Comparison of ENCODE assay signal across 1 cellular context in the genomic region with DNA sequence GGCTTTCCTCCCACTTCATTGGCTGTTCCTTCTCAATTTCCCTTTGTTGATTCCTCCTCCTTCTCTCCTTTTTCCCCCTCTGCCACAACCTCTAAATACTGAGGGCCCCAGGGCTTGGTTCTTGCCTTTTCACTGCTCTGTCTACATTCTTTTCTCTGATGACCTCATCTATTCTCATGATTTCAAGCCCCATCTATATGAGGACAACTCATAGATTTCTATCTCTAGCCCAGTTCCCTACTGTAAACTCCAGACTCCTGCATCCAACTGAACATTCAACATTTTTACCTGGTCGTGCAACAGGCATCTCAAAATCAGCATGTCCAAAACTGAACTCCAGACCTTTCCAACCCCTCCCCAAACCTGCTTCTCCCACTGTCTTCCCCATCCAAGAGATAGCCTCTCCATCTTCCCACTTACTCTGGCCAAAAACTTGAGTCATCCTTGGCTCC.
A peak's percentile ranks its signal among the peaks of the same experiment; 100 is the strongest.
TF ChIP-seq lines count a peak whose summit lies in the region.

No MANE protein-coding gene starts in this region.

TF ChIP-seq in K562, 482 proteins besides CTCF, POLR2A, EP300 and RAD21 (continued from another document and continues in another):
- TF ChIP-seq, protein P1, sequence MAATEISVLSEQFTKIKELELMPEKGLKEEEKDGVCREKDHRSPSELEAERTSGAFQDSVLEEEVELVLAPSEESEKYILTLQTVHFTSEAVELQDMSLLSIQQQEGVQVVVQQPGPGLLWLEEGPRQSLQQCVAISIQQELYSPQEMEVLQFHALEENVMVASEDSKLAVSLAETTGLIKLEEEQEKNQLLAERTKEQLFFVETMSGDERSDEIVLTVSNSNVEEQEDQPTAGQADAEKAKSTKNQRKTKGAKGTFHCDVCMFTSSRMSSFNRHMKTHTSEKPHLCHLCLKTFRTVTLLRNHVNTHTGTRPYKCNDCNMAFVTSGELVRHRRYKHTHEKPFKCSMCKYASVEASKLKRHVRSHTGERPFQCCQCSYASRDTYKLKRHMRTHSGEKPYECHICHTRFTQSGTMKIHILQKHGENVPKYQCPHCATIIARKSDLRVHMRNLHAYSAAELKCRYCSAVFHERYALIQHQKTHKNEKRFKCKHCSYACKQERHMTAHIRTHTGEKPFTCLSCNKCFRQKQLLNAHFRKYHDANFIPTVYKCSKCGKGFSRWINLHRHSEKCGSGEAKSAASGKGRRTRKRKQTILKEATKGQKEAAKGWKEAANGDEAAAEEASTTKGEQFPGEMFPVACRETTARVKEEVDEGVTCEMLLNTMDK (IDR thresholded peaks at IDR 0.05; ENCODE audit: borderline replicate concordance, insufficient read depth, low read depth, low read length, poor library complexity, severe bottlenecking), result no peak
- TF ChIP-seq NCOA4 (IDR thresholded peaks at IDR 0.05; ENCODE audit: partially characterized antibody) (no peak), MAFG (tag; conservative IDR thresholded peaks at IDR 0.05) (peak; percentile 6; the same call in 1 of the 2 replicates), ZNF263 (CRISPR knock-in tag; IDR thresholded peaks at IDR 0.05; ENCODE audit: borderline replicate concordance) (no peak), ZEB2 (IDR thresholded peaks at IDR 0.05) (0 out of 2 replicates have a peak, but pooled peaks have one; percentile 19), NR2F6 (CRISPR knock-in tag; IDR thresholded peaks at IDR 0.05) (no peak), ETV6 (IDR thresholded peaks at IDR 0.05; ENCODE audit: borderline replicate concordance in 1 of 2, low read depth in 2 of 2, low read length in 1 of 2) (no peak), ETV6 (CRISPR knock-in tag; IDR thresholded peaks at IDR 0.05; ENCODE audit: borderline replicate concordance) (no peak), RUNX1 (IDR thresholded peaks at IDR 0.05; ENCODE audit: low read depth) (no peak), HDAC1 (IDR thresholded peaks at IDR 0.05) (peak in 1 of 2 experiments; percentile 37; a peak in 1 of 4 replicates), JUND (IDR thresholded peaks at IDR 0.05; ENCODE audit: borderline replicate concordance, low read depth, low read length) (peak; percentile 88), JUND (tag; IDR thresholded peaks at IDR 0.05; ENCODE audit: borderline replicate concordance, low read depth, low read length) (peak; percentile 86), C11orf30 (IDR thresholded peaks at IDR 0.05; ENCODE audit: low read depth) (peak; percentile 21; the same call in 1 of the 2 replicates), MTA2 (IDR thresholded peaks at IDR 0.05; ENCODE audit: low read depth) (no peak), U2AF2 (optimal IDR thresholded peaks at IDR 0.05; ENCODE audit: low read depth, low read length) (no peak), SP1 (CRISPR knock-in tag; IDR thresholded peaks at IDR 0.05) (0 out of 2 replicates have a peak, but pooled peaks have one; percentile 37), ZNF212 (CRISPR knock-in tag; IDR thresholded peaks at IDR 0.05) (no peak), ADNP (tag; IDR thresholded peaks at IDR 0.05) (no peak), ZNF584 (CRISPR knock-in tag; IDR thresholded peaks at IDR 0.05; ENCODE audit: low read depth) (no peak), JUN (IDR thresholded peaks at IDR 0.05; ENCODE audit: borderline replicate concordance, low read depth, low read length) (peak; percentile 89), JUN (CRISPR knock-in tag; IDR thresholded peaks at IDR 0.05; ENCODE audit: borderline replicate concordance) (0 out of 2 replicates have a peak, but pooled peaks have one; percentile 55), MTA1 (IDR thresholded peaks at IDR 0.05; ENCODE audit: borderline replicate concordance) (peak; percentile 44; the same call in 1 of the 2 replicates), MEIS2 (IDR thresholded peaks at IDR 0.05; ENCODE audit: partially characterized antibody) (no peak), PRPF4 (IDR thresholded peaks at IDR 0.05; ENCODE audit: insufficient read depth, low read depth, low read length, poor library complexity, severe bottlenecking) (no peak), EZH2 (IDR thresholded peaks at IDR 0.05; ENCODE audit: borderline replicate concordance, low read depth, low read length) (no peak), CTBP1 (IDR thresholded peaks at IDR 0.05; ENCODE audit: borderline replicate concordance) (peak; percentile 30; the same call in 1 of the 2 replicates), MEF2A (IDR thresholded peaks at IDR 0.05; ENCODE audit: control insufficient read depth, low read depth, low read length) (no peak), POLR2AphosphoS5 (IDR thresholded peaks at IDR 0.05; ENCODE audit: control insufficient read depth, insufficient read depth, low read depth, low read length) (no peak), FUS (optimal IDR thresholded peaks at IDR 0.05; ENCODE audit: low read depth, low read length) (no peak), SOX6 (IDR thresholded peaks at IDR 0.05) (peak; percentile 37; the same call in 1 of the 2 replicates), SPI1 (IDR thresholded peaks at IDR 0.05; ENCODE audit: borderline replicate concordance, low read depth, low read length) (0 out of 2 replicates have a peak, but pooled peaks have one; percentile 13), GABPB2 (CRISPR knock-in tag; conservative IDR thresholded peaks at IDR 0.05) (no peak), NR1H2 (CRISPR knock-in tag; IDR thresholded peaks at IDR 0.05) (no peak), SMARCA4 (IDR thresholded peaks at IDR 0.05) (peak; percentile 82), ZNF408 (CRISPR knock-in tag; IDR thresholded peaks at IDR 0.05; ENCODE audit: low read depth) (no peak), SMARCC2 (IDR thresholded peaks at IDR 0.05; ENCODE audit: low read depth) (peak; percentile 75; the same call in 1 of the 2 replicates), HDAC2 (IDR thresholded peaks at IDR 0.05) (peak; percentile 39; the same call in 1 of the 2 replicates), ASH1L (IDR thresholded peaks at IDR 0.05; ENCODE audit: borderline replicate concordance, low read depth, partially characterized antibody) (no peak), RBM25 (IDR thresholded peaks at IDR 0.05; ENCODE audit: low read depth, low read length, severe bottlenecking) (no peak), XRCC4 (IDR thresholded peaks at IDR 0.05; ENCODE audit: extremely low read depth, insufficient read depth, insufficient read length) (no peak)
- TF ChIP-seq, protein P2, sequence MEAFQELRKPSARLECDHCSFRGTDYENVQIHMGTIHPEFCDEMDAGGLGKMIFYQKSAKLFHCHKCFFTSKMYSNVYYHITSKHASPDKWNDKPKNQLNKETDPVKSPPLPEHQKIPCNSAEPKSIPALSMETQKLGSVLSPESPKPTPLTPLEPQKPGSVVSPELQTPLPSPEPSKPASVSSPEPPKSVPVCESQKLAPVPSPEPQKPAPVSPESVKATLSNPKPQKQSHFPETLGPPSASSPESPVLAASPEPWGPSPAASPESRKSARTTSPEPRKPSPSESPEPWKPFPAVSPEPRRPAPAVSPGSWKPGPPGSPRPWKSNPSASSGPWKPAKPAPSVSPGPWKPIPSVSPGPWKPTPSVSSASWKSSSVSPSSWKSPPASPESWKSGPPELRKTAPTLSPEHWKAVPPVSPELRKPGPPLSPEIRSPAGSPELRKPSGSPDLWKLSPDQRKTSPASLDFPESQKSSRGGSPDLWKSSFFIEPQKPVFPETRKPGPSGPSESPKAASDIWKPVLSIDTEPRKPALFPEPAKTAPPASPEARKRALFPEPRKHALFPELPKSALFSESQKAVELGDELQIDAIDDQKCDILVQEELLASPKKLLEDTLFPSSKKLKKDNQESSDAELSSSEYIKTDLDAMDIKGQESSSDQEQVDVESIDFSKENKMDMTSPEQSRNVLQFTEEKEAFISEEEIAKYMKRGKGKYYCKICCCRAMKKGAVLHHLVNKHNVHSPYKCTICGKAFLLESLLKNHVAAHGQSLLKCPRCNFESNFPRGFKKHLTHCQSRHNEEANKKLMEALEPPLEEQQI (IDR thresholded peaks at IDR 0.05), result no peak
- TF ChIP-seq, protein P3, sequence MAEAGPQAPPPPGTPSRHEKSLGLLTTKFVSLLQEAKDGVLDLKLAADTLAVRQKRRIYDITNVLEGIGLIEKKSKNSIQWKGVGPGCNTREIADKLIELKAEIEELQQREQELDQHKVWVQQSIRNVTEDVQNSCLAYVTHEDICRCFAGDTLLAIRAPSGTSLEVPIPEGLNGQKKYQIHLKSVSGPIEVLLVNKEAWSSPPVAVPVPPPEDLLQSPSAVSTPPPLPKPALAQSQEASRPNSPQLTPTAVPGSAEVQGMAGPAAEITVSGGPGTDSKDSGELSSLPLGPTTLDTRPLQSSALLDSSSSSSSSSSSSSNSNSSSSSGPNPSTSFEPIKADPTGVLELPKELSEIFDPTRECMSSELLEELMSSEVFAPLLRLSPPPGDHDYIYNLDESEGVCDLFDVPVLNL (CRISPR knock-in tag; IDR thresholded peaks at IDR 0.05; ENCODE audit: low read depth), result no peak
- TF ChIP-seq, protein P4, sequence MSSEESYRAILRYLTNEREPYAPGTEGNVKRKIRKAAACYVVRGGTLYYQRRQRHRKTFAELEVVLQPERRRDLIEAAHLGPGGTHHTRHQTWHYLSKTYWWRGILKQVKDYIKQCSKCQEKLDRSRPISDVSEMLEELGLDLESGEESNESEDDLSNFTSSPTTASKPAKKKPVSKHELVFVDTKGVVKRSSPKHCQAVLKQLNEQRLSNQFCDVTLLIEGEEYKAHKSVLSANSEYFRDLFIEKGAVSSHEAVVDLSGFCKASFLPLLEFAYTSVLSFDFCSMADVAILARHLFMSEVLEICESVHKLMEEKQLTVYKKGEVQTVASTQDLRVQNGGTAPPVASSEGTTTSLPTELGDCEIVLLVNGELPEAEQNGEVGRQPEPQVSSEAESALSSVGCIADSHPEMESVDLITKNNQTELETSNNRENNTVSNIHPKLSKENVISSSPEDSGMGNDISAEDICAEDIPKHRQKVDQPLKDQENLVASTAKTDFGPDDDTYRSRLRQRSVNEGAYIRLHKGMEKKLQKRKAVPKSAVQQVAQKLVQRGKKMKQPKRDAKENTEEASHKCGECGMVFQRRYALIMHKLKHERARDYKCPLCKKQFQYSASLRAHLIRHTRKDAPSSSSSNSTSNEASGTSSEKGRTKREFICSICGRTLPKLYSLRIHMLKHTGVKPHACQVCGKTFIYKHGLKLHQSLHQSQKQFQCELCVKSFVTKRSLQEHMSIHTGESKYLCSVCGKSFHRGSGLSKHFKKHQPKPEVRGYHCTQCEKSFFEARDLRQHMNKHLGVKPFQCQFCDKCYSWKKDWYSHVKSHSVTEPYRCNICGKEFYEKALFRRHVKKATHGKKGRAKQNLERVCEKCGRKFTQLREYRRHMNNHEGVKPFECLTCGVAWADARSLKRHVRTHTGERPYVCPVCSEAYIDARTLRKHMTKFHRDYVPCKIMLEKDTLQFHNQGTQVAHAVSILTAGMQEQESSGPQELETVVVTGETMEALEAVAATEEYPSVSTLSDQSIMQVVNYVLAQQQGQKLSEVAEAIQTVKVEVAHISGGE (CRISPR knock-in tag; IDR thresholded peaks at IDR 0.05), result no peak
- TF ChIP-seq, protein P5, sequence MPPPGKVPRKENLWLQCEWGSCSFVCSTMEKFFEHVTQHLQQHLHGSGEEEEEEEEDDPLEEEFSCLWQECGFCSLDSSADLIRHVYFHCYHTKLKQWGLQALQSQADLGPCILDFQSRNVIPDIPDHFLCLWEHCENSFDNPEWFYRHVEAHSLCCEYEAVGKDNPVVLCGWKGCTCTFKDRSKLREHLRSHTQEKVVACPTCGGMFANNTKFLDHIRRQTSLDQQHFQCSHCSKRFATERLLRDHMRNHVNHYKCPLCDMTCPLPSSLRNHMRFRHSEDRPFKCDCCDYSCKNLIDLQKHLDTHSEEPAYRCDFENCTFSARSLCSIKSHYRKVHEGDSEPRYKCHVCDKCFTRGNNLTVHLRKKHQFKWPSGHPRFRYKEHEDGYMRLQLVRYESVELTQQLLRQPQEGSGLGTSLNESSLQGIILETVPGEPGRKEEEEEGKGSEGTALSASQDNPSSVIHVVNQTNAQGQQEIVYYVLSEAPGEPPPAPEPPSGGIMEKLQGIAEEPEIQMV (tag; conservative IDR thresholded peaks at IDR 0.05; ENCODE audit: low read depth), result peak; percentile 53; the same call in 1 of the 2 replicates
- TF ChIP-seq, protein P6, sequence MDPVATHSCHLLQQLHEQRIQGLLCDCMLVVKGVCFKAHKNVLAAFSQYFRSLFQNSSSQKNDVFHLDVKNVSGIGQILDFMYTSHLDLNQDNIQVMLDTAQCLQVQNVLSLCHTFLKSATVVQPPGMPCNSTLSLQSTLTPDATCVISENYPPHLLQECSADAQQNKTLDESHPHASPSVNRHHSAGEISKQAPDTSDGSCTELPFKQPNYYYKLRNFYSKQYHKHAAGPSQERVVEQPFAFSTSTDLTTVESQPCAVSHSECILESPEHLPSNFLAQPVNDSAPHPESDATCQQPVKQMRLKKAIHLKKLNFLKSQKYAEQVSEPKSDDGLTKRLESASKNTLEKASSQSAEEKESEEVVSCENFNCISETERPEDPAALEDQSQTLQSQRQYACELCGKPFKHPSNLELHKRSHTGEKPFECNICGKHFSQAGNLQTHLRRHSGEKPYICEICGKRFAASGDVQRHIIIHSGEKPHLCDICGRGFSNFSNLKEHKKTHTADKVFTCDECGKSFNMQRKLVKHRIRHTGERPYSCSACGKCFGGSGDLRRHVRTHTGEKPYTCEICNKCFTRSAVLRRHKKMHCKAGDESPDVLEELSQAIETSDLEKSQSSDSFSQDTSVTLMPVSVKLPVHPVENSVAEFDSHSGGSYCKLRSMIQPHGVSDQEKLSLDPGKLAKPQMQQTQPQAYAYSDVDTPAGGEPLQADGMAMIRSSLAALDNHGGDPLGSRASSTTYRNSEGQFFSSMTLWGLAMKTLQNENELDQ (CRISPR knock-in tag; IDR thresholded peaks at IDR 0.05; ENCODE audit: borderline replicate concordance), result no peak
- TF ChIP-seq, protein P7, sequence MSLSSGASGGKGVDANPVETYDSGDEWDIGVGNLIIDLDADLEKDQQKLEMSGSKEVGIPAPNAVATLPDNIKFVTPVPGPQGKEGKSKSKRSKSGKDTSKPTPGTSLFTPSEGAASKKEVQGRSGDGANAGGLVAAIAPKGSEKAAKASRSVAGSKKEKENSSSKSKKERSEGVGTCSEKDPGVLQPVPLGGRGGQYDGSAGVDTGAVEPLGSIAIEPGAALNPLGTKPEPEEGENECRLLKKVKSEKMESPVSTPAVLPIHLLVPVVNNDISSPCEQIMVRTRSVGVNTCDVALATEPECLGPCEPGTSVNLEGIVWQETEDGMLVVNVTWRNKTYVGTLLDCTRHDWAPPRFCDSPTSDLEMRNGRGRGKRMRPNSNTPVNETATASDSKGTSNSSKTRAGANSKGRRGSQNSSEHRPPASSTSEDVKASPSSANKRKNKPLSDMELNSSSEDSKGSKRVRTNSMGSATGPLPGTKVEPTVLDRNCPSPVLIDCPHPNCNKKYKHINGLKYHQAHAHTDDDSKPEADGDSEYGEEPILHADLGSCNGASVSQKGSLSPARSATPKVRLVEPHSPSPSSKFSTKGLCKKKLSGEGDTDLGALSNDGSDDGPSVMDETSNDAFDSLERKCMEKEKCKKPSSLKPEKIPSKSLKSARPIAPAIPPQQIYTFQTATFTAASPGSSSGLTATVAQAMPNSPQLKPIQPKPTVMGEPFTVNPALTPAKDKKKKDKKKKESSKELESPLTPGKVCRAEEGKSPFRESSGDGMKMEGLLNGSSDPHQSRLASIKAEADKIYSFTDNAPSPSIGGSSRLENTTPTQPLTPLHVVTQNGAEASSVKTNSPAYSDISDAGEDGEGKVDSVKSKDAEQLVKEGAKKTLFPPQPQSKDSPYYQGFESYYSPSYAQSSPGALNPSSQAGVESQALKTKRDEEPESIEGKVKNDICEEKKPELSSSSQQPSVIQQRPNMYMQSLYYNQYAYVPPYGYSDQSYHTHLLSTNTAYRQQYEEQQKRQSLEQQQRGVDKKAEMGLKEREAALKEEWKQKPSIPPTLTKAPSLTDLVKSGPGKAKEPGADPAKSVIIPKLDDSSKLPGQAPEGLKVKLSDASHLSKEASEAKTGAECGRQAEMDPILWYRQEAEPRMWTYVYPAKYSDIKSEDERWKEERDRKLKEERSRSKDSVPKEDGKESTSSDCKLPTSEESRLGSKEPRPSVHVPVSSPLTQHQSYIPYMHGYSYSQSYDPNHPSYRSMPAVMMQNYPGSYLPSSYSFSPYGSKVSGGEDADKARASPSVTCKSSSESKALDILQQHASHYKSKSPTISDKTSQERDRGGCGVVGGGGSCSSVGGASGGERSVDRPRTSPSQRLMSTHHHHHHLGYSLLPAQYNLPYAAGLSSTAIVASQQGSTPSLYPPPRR (CRISPR knock-in tag; IDR thresholded peaks at IDR 0.05; ENCODE audit: borderline replicate concordance), result no peak
